In the genomic region with DNA sequence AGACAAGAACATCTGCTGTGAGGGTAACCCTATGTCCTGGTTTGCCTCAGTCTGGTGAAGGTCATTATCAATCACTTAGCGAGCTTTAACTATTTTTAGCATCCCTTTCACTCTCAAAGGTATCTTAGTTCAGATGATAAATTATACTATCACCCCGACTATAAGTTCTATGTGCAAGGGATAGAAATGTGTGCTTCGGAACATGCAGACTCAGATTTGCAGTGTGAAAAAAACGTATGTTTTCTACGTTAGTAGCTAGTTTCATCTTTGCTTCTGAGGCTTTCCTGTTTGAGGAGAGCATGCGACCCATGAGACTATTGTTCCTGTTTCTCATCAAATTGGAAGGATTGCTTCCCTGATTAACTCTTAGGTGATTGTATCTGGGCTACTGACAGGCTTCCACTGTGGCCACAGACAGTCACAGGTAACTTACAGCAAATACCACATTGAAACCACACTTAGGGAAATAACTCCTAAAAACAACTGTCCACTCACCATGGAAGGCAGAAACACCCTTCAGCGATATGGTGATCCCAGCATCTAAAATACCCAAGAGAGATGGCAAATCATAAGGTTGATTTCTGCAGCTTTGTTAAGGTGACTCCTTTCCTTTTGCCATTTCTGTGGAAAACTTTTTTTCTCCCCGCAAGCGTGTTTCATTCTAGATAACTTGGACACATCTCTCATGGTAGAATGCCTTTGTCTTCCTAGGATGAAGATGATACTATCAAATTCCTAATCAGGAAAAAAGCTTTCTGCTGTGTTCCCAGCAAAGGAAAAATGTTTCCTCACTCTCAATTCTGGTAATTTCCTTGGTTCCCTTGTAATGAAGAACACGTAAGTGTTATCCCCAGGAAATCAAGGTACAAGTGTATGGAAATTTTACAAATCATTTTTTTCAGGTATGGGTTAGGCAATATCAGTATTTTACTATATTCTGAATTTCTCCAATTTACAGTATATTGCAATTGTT, we compare ENCODE assay signal across 13 cellular contexts. TPM values are rescaled to one million over a fixed set of nuclear protein-coding genes. Genes with fewer than 3 reads are reported as not detected.
A peak's percentile ranks its signal among the peaks of the same experiment; 100 is the strongest.
DNase-seq lines count a peak whose midpoint lies in the region; ATAC-seq, FAIRE-seq and TF ChIP-seq lines count a peak whose summit lies in the region.
"Had no signal": no experiment of that assay in that cellular context is flagged by ENCODE, and none has a peak within 500 bp of the region (broad histone marks: within the 10 kb centered on the region; RNA-seq: fewer than 3 reads in every experiment).

No MANE protein-coding gene starts in this region.

- H3K27me3 Mint-ChIP-seq in activated T-cell treated with anti-CD3 and anti-CD28 coated beads, Interleukin-2, amount 50 U/mL, for 72 hours (ENCODE audit: low read depth): no peaks in the 10 kb centered on the region
- H3K27me3 Mint-ChIP-seq in activated naive CD8-positive, alpha-beta T cell treated with anti-CD3 and anti-CD28 coated beads for 36 hours: no peaks in the 10 kb centered on the region
- H3K27me3 Mint-ChIP-seq: type B pancreatic cell had no signal

- ATAC-seq in activated T-cell treated with anti-CD3 and anti-CD28 coated beads, Interleukin-2, amount 50 U/mL, for 72 hours (replicated peaks in 1 of 2): peak; percentile 18 to 37
- no peak for ATAC-seq in omental fat pad (ENCODE audit: low FRiP score)

- no peaks in the 10 kb centered on the region for H3K27me3 ChIP-seq in HUES64 (ENCODE audit: insufficient read depth, low read length)
- no peaks in the 10 kb centered on the region for H3K27me3 ChIP-seq in spleen (replicated peaks in 1 of 7)

- peak overlapping the region; percentile 22; the same call in 1 of the 2 replicates for H3K9ac ChIP-seq in HUES64 (ENCODE audit: low read depth, low read length)
- H3K9ac ChIP-seq: parathyroid adenoma had no signal

- H3K36me3 ChIP-seq in HUES64 (ENCODE audit: insufficient read depth, low read length) (no peaks in the 10 kb centered on the region), spleen (peaks cover 0 to 28% (median 0%) of the 10 kb centered on the region in 6 donors)

- peak overlapping the region; percentile 53 to 56 for H3K4me3 Mint-ChIP-seq in activated T-cell treated with anti-CD3 and anti-CD28 coated beads, Interleukin-2, amount 50 U/mL, for 72 hours
- H3K4me3 Mint-ChIP-seq in activated naive CD8-positive, alpha-beta T cell treated with anti-CD3 and anti-CD28 coated beads for 36 hours: peak overlapping the region; percentile 57

- H3K4me1 ChIP-seq in HUES64 (ENCODE audit: insufficient read depth, low read length) (peaks cover 51% of the 10 kb centered on the region), spleen (peaks cover 15 to 84% (median 43%) of the 10 kb centered on the region in 6 donors)
- H3K4me1 ChIP-seq: parathyroid adenoma had no signal

- no peak for TF ChIP-seq CTCF in spleen (IDR thresholded peaks at IDR 0.05 in 8 of 11, conservative IDR thresholded peaks at IDR 0.05 in 3 of 11)
- no peak for TF ChIP-seq CTCF in omental fat pad (IDR thresholded peaks at IDR 0.05)

- no peaks in the 10 kb centered on the region for H3K9me3 Mint-ChIP-seq in activated T-cell treated with anti-CD3 and anti-CD28 coated beads, Interleukin-2, amount 50 U/mL, for 72 hours
- H3K9me3 Mint-ChIP-seq in activated naive CD8-positive, alpha-beta T cell treated with anti-CD3 and anti-CD28 coated beads for 36 hours: no peaks in the 10 kb centered on the region
- H3K9me3 Mint-ChIP-seq: type B pancreatic cell had no signal

- 91% methylated on average over 9 of the region's 10 CpGs for WGBS in HUES64
- 41 to 49% (median 42%) methylated on average over 10 of the region's 10 CpGs for WGBS in spleen, 5 donors

- H3K4me3 ChIP-seq in HUES64 (ENCODE audit: low read length) (no peak overlapping the region), spleen (peak overlapping the region in 2 of 8 donors; percentile 11 to 53)

- intact Hi-C loops in spleen (cut with DNase I; ENCODE audit: low total_unique reads): no loop called here

- no peaks in the 10 kb centered on the region for H3K9me3 ChIP-seq in HUES64 (ENCODE audit: insufficient read depth, low read depth, low read length)
- no peaks in the 10 kb centered on the region for H3K9me3 ChIP-seq in spleen

- peak overlapping the region; percentile 3; the same call in 1 of the 2 replicates for H3K27ac ChIP-seq in HUES64 (ENCODE audit: low read depth, low read length)
- H3K27ac ChIP-seq in spleen: peak overlapping the region in 5 of 8 donors; percentile 30 to 79 (median 62)
- H3K27ac ChIP-seq: parathyroid adenoma had no signal

- peaks cover 2 to 6% of the 10 kb centered on the region in 2 donors for H3K36me3 Mint-ChIP-seq in activated T-cell treated with anti-CD3 and anti-CD28 coated beads, Interleukin-2, amount 50 U/mL, for 72 hours (ENCODE audit: insufficient read depth in 2 of 2)
- H3K36me3 Mint-ChIP-seq in activated naive CD8-positive, alpha-beta T cell treated with anti-CD3 and anti-CD28 coated beads for 36 hours: peaks cover 29% of the 10 kb centered on the region
- H3K36me3 Mint-ChIP-seq: type B pancreatic cell had no signal

- H3K4me1 Mint-ChIP-seq in activated T-cell treated with anti-CD3 and anti-CD28 coated beads, Interleukin-2, amount 50 U/mL, for 72 hours (ENCODE audit: low read depth): peaks cover 70% of the 10 kb centered on the region
- peaks cover 65% of the 10 kb centered on the region for H3K4me1 Mint-ChIP-seq in activated naive CD8-positive, alpha-beta T cell treated with anti-CD3 and anti-CD28 coated beads for 36 hours

- no peak for DNase-seq in activated T-cell treated with anti-CD3 and anti-CD28 coated beads, Interleukin-2, amount 50 U/mL, for 72 hours
- DNase-seq in activated T-cell treated with anti-CD3 and anti-CD28 coated beads for 4 hours: no peak
- DNase-seq in activated naive CD8-positive, alpha-beta T cell treated with anti-CD3 and anti-CD28 coated beads for 36 hours: no peak
- DNase-seq in spleen: no peak
- no peak for DNase-seq in effector CD4-positive, alpha-beta T cell
- no peak for DNase-seq in omental fat pad (ENCODE audit: low spot score)
- no peak for DNase-seq in H54 (ENCODE audit: insufficient read length, low spot score)

- no peak for TF ChIP-seq POLR2A in spleen (IDR thresholded peaks at IDR 0.05)
- TF ChIP-seq POLR2A in H54 (IDR thresholded peaks at IDR 0.05; ENCODE audit: low read depth, low read length): no peak

- H3K27ac Mint-ChIP-seq in activated T-cell treated with anti-CD3 and anti-CD28 coated beads, Interleukin-2, amount 50 U/mL, for 72 hours: peak overlapping the region; percentile 85
- H3K27ac Mint-ChIP-seq in activated naive CD8-positive, alpha-beta T cell treated with anti-CD3 and anti-CD28 coated beads for 36 hours: peak overlapping the region; percentile 82

- FAIRE-seq in H54 (lab: Jason Lieb, UNC): no peak
- FAIRE-seq: G401.6 had no signal

RNA-seq across cellular contexts. Expression of a gene that starts 5.2 kb away (rescaled TPM):
- 10 to 100 TPM; 17.8 to 26.5 TPM for total RNA-seq in activated T-cell treated with anti-CD3 and anti-CD28 coated beads, Interleukin-2, amount 50 U/mL, for 72 hours
- not detected for polyA plus RNA-seq in HUES64 (2013, experiment 1 of 2)
- not detected for polyA plus RNA-seq in HUES64 (2013, experiment 2 of 2)
- 1 to 10 TPM; 7.5 to 8.5 TPM for total RNA-seq in activated naive CD8-positive, alpha-beta T cell treated with anti-CD3 and anti-CD28 coated beads for 36 hours
- total RNA-seq in spleen (10 to 100 TPM in 3 of 7 donors, 1 to 10 TPM in 4; 6.7 to 18.9 (median 8.9) TPM), omental fat pad (under 1 TPM in 3 of 4 donors, not detected in 1; 0.47 to 0.88 (median 0.48) TPM)
- polyA plus RNA-seq in spleen: 10 to 100 TPM in 1 of 3 donors, 1 to 10 TPM in 2; 2.7 to 20.9 (median 3.7) TPM
- total RNA-seq: fibroblast of villous mesenchyme, kidney epithelial cell had no signal

RNA-seq across cellular contexts. Expression of a gene that starts 41.6 kb away (rescaled TPM):
- 1 to 10 TPM; 3.2 to 4.1 TPM for total RNA-seq in activated T-cell treated with anti-CD3 and anti-CD28 coated beads, Interleukin-2, amount 50 U/mL, for 72 hours
- polyA plus RNA-seq in HUES64 (2013, experiment 1 of 2): 11.8 TPM
- polyA plus RNA-seq in HUES64 (2013, experiment 2 of 2): 12.3 TPM
- total RNA-seq in activated naive CD8-positive, alpha-beta T cell treated with anti-CD3 and anti-CD28 coated beads for 36 hours: 1 to 10 TPM; 3.4 to 4.5 TPM
- total RNA-seq in spleen (1 to 10 TPM in 5 of 7 donors, under 1 TPM in 2; 0.74 to 3.9 (median 1.5) TPM), omental fat pad (10 to 100 TPM in 2 of 4 donors, 1 to 10 TPM in 1, not detected in 1; 2.3 to 39.1 (median 13.1) TPM)
- under 1 TPM; 0.26 to 0.55 (median 0.33) TPM for polyA plus RNA-seq in spleen

Comparison
In these comparisons a context has a peak if more than half of its experiments do, and no peak if none do; other contexts are left out.
1. RNA of a gene that starts 5.2 kb away (total RNA-seq): 17.8 to 26.5 TPM in activated T-cell treated with anti-CD3 and anti-CD28 coated beads, Interleukin-2, amount 50 U/mL, for 72 hours, 6.7 to 18.9 TPM in spleen and 7.5 to 8.5 TPM in activated naive CD8-positive, alpha-beta T cell treated with anti-CD3 and anti-CD28 coated beads for 36 hours; 0.47 to 0.88 TPM in omental fat pad; every median in the first group is over 4 times any median in the second.